ENCODE assay signal across 12 cellular contexts in the genomic region with DNA sequence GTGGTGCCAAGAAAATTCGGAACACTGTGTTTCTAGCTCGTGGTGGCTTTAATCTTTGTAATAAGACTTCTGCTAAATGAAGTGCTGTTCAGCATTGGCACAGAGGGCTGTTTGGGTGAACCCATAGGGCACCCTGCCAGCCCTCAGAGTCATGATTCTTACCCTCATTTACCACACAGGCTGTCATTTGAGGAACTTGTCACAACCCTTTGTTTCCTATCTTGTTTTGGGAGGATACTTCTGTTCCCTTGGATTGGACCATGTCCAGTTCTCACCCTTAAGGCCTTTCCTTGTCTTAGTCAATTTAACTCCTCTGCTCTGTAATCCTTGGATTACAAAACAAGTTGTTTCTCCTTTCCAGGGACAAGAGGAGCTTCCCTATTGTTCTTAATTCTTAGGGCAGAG.
A peak's percentile ranks its signal among the peaks of the same experiment; 100 is the strongest.
DNase-seq lines count a peak whose midpoint lies in the region; ATAC-seq and TF ChIP-seq lines count a peak whose summit lies in the region.
"Had no signal": no experiment of that assay in that cellular context is flagged by ENCODE, and none has a peak within 500 bp of the region (broad histone marks: within the 10 kb centered on the region; RNA-seq: fewer than 3 reads in every experiment).

No MANE protein-coding gene starts in this region.

- TF ChIP-seq POLR2A in vagina (IDR thresholded peaks at IDR 0.05), result no peak

- H3K27me3 Mint-ChIP-seq in activated T-cell treated with anti-CD3 and anti-CD28 coated beads, Interleukin-2, amount 50 U/mL, for 72 hours (ENCODE audit: low read depth), result peaks cover 46% of the 10 kb centered on the region
- H3K27me3 Mint-ChIP-seq in activated T-cell treated with anti-CD3 and anti-CD28 coated beads, Interleukin-2, amount 50 U/mL, for 24 hours, result peaks cover 71% of the 10 kb centered on the region

- H3K27me3 ChIP-seq in ascending aorta (no peaks in the 10 kb centered on the region), lung (ENCODE audit: control insufficient read depth, insufficient read depth) (no peaks in the 10 kb centered on the region), vagina (no peaks in the 10 kb centered on the region)

- no peak overlapping the region for H3K4me3 ChIP-seq in ascending aorta
- H3K4me3 ChIP-seq in lung, result no peak overlapping the region
- H3K4me3 ChIP-seq in vagina, result no peak overlapping the region

- H3K4me1 ChIP-seq in ascending aorta, result no peaks in the 10 kb centered on the region
- peaks cover 1 to 3% of the 10 kb centered on the region in 2 donors for H3K4me1 ChIP-seq in lung (ENCODE audit: control insufficient read depth in 2 of 2, insufficient read depth in 2 of 2, low read length in 2 of 2)
- peaks cover 58% of the 10 kb centered on the region for H3K4me1 ChIP-seq in vagina

- intact Hi-C loops in ascending aorta (cut with DNase I) (loop anchor here (5.0 kb wide), 2 partner anchors 32 to 712 kb away; no protein-coding TSS in a partner anchor), vagina (cut with DNase I) (no loop called here)

- ATAC-seq in activated T-cell treated with anti-CD3 and anti-CD28 coated beads, Interleukin-2, amount 50 U/mL, for 72 hours (replicated peaks in 1 of 2), result no peak
- ATAC-seq in lung (ENCODE audit: insufficient read depth, low FRiP score) (peak; percentile 55), HG02588 (IDR thresholded peaks at IDR 0.05; ENCODE audit: unreplicated experiment) (no peak)
- ATAC-seq: left colon, SK-N-SH treated with all-trans-retinoic acid at 6 μM for 48 hours had no signal

- H3K9me3 ChIP-seq in ascending aorta, result no peaks in the 10 kb centered on the region
- H3K9me3 ChIP-seq in lung (ENCODE audit: control insufficient read depth in 2 of 2, insufficient read depth in 1 of 2, low read length in 1 of 2), result no peaks in the 10 kb centered on the region
- no peaks in the 10 kb centered on the region for H3K9me3 ChIP-seq in vagina

- TF ChIP-seq CTCF in ascending aorta (IDR thresholded peaks at IDR 0.05) (no peak), lung (IDR thresholded peaks at IDR 0.05; ENCODE audit: control extremely low read depth, extremely low read depth) (no peak), vagina (IDR thresholded peaks at IDR 0.05) (no peak)

- H3K4me3 Mint-ChIP-seq in activated T-cell treated with anti-CD3 and anti-CD28 coated beads, Interleukin-2, amount 50 U/mL, for 72 hours, result no peak overlapping the region
- H3K4me3 Mint-ChIP-seq in activated T-cell treated with anti-CD3 and anti-CD28 coated beads, Interleukin-2, amount 50 U/mL, for 24 hours, result no peak overlapping the region

- WGBS in lung, 2 donors, result 5 to 11% methylated on average over 2 of the region's 2 CpGs

- H3K36me3 ChIP-seq in ascending aorta, result no peaks in the 10 kb centered on the region
- H3K36me3 ChIP-seq in lung (ENCODE audit: control insufficient read depth in 2 of 2, insufficient read depth in 2 of 2, low read length in 2 of 2), result no peaks in the 10 kb centered on the region
- no peaks in the 10 kb centered on the region for H3K36me3 ChIP-seq in vagina

- H3K27ac ChIP-seq in ascending aorta, result no peak overlapping the region
- no peak overlapping the region for H3K27ac ChIP-seq in lung (ENCODE audit: low read depth in 1 of 2, low read length in 1 of 2)
- peak overlapping the region; percentile 14 for H3K27ac ChIP-seq in vagina
- H3K27ac ChIP-seq: epithelial cell of prostate, HL-60 had no signal

- H3K9me3 Mint-ChIP-seq in activated T-cell treated with anti-CD3 and anti-CD28 coated beads, Interleukin-2, amount 50 U/mL, for 72 hours, result no peaks in the 10 kb centered on the region
- H3K9me3 Mint-ChIP-seq in activated T-cell treated with anti-CD3 and anti-CD28 coated beads, Interleukin-2, amount 50 U/mL, for 24 hours, result no peaks in the 10 kb centered on the region

- DNase-seq in activated T-cell treated with anti-CD3 and anti-CD28 coated beads, Interleukin-2, amount 50 U/mL, for 72 hours, result peak; percentile 24 to 27
- no peak for DNase-seq in activated T-cell treated with anti-CD3 and anti-CD28 coated beads, Interleukin-2, amount 50 U/mL, for 24 hours
- DNase-seq in ascending aorta (ENCODE audit: low spot score in 2 of 2) (peak; percentile 22 to 76), lung (ENCODE audit: low spot score) (peak; percentile 39), vagina (ENCODE audit: extremely low spot score in 2 of 2) (no peak)
- DNase-seq in stimulated activated CD4-positive, alpha-beta T cell treated with anti-CD3 and anti-CD28 coated beads, Interleukin-4, amount 100 ng/mL, for 24 hours, result no peak
- DNase-seq in activated CD4-positive, alpha-beta T cell treated with anti-CD3 and anti-CD28 coated beads for 4 hours, result no peak

- peaks cover 19% of the 10 kb centered on the region for H3K4me1 Mint-ChIP-seq in activated T-cell treated with anti-CD3 and anti-CD28 coated beads, Interleukin-2, amount 50 U/mL, for 72 hours (ENCODE audit: low read depth)
- peaks cover 11% of the 10 kb centered on the region for H3K4me1 Mint-ChIP-seq in activated T-cell treated with anti-CD3 and anti-CD28 coated beads, Interleukin-2, amount 50 U/mL, for 24 hours (ENCODE audit: low read depth)

- H3K27ac Mint-ChIP-seq in activated T-cell treated with anti-CD3 and anti-CD28 coated beads, Interleukin-2, amount 50 U/mL, for 72 hours, result no peak overlapping the region
- no peak overlapping the region for H3K27ac Mint-ChIP-seq in activated T-cell treated with anti-CD3 and anti-CD28 coated beads, Interleukin-2, amount 50 U/mL, for 24 hours

- no peaks in the 10 kb centered on the region for H3K36me3 Mint-ChIP-seq in activated T-cell treated with anti-CD3 and anti-CD28 coated beads, Interleukin-2, amount 50 U/mL, for 72 hours (ENCODE audit: insufficient read depth in 2 of 2)
- no peaks in the 10 kb centered on the region for H3K36me3 Mint-ChIP-seq in activated T-cell treated with anti-CD3 and anti-CD28 coated beads, Interleukin-2, amount 50 U/mL, for 24 hours (ENCODE audit: low read depth)

Comparison
In these comparisons a context has a peak if more than half of its experiments do, and no peak if none do; other contexts are left out.
1. DNase-seq: peak in activated T-cell treated with anti-CD3 and anti-CD28 coated beads, Interleukin-2, amount 50 U/mL, for 72 hours (2 of 2), ascending aorta (2 of 2) and lung (single experiment); none in activated T-cell treated with anti-CD3 and anti-CD28 coated beads, Interleukin-2, amount 50 U/mL, for 24 hours (single experiment), vagina (0 of 2), stimulated activated CD4-positive, alpha-beta T cell treated with anti-CD3 and anti-CD28 coated beads, Interleukin-4, amount 100 ng/mL, for 24 hours (single experiment) and activated CD4-positive, alpha-beta T cell treated with anti-CD3 and anti-CD28 coated beads for 4 hours (0 of 2).